9 cellular contexts compared by ENCODE assay signal in genomic region chr2:95074663-95075439, GRCh38. TPM values are rescaled to one million over a fixed set of nuclear protein-coding genes. Genes with fewer than 3 reads are reported as not detected.
DNase-seq lines count a peak whose midpoint lies in the region; ATAC-seq and TF ChIP-seq lines count a peak whose summit lies in the region.
"Had no signal": no experiment of that assay in that cellular context is flagged by ENCODE, and none has a peak within 500 bp of the region (broad histone marks: within the 10 kb centered on the region; RNA-seq: fewer than 3 reads in every experiment).

No MANE protein-coding gene starts in this region.

- ATAC-seq in naive thymus-derived CD4-positive, alpha-beta T cell, result peak; percentile 75

- no peak overlapping the region for H2AFZ ChIP-seq in neural progenitor cell (replicated peaks)

- peak overlapping the region; percentile 76 for H3K27ac ChIP-seq in WERI-Rb-1
- peak overlapping the region; percentile 80 for H3K27ac ChIP-seq in naive thymus-derived CD4-positive, alpha-beta T cell (ENCODE audit: low read depth, low read length)
- H3K27ac ChIP-seq in thymus (ENCODE audit: low read depth), result peak overlapping the region; percentile 100
- H3K27ac ChIP-seq in neural progenitor cell, result no peak overlapping the region

- H3K27me3 ChIP-seq in WERI-Rb-1 (ENCODE audit: insufficient read depth, low read depth, severe bottlenecking) (no peaks in the 10 kb centered on the region), thymus (ENCODE audit: control insufficient read depth, insufficient read depth) (no peaks in the 10 kb centered on the region), neural progenitor cell (peaks cover 10% of the 10 kb centered on the region)
- H3K27me3 ChIP-seq in naive thymus-derived CD4-positive, alpha-beta T cell (ENCODE audit: control insufficient read depth in 2 of 2, insufficient read depth in 2 of 2, low read length in 2 of 2), result no peaks in the 10 kb centered on the region

- intact Hi-C loops in activated T-helper 2 cell treated with anti-CD3 and anti-CD28 coated beads, Interferon-gamma antibody, Interleukin-2, Interleukin-4, amounts not matched to agents 10 μg/mL and 5 μg/mL and 100 μg/mL, durations not matched to agents 14 hours and 24 hours and 36 hours (cut with micrococcal nuclease), result loop anchor here (1.0 to 5.0 kb wide), 2 partner anchors 25 to 92 kb away; partner anchors contain the start of gene ZNF2
- intact Hi-C loops in naive thymus-derived CD4-positive, alpha-beta T cell (cut with micrococcal nuclease), result loop anchor here (1.0 to 10.0 kb wide), 5 partner anchors 13 to 270 kb away; partner anchors contain the start of genes ZNF2 (in 1 of the 2) and ZNF892 (in 1 of the 2)

- 17% methylated on average over 15 of the region's 15 CpGs for WGBS in thymus

- H3K9me3 ChIP-seq in WERI-Rb-1 (ENCODE audit: severe bottlenecking) (no peaks in the 10 kb centered on the region), thymus (ENCODE audit: control insufficient read depth) (no peaks in the 10 kb centered on the region), neural progenitor cell (ENCODE audit: low read depth) (no peaks in the 10 kb centered on the region)
- H3K9me3 ChIP-seq in naive thymus-derived CD4-positive, alpha-beta T cell (ENCODE audit: control insufficient read depth in 2 of 3, low read length in 3 of 3), result no peaks in the 10 kb centered on the region

- H3K79me2 ChIP-seq in neural progenitor cell (ENCODE audit: low read depth), result no peaks in the 10 kb centered on the region

- no peak overlapping the region for H3K4me3 ChIP-seq in WERI-Rb-1 (ENCODE audit: low read depth, low read length)
- peak overlapping the region; percentile 90 for H3K4me3 ChIP-seq in naive thymus-derived CD4-positive, alpha-beta T cell (ENCODE audit: low read length)
- peak overlapping the region; percentile 70 for H3K4me3 ChIP-seq in thymus (ENCODE audit: low read length)
- H3K4me3 ChIP-seq in neural progenitor cell, result no peak overlapping the region

- TF ChIP-seq CTCF in WERI-Rb-1 (IDR thresholded peaks at IDR 0.05; ENCODE audit: low read depth, low read length) (no peak), neural progenitor cell (IDR thresholded peaks at IDR 0.05) (no peak)

- peak overlapping the region; percentile 87 for H3K4me3 Mint-ChIP-seq in activated T-helper 2 cell treated with anti-CD3 and anti-CD28 coated beads, Interferon-gamma antibody, Interleukin-2, Interleukin-4, amounts not matched to agents 10 μg/mL and 5 μg/mL and 100 μg/mL, durations not matched to agents 14 hours and 24 hours and 36 hours (ENCODE audit: low read depth)
- H3K4me3 Mint-ChIP-seq in naive thymus-derived CD4-positive, alpha-beta T cell, result peak overlapping the region; percentile 85 to 97 (median 93)
- H3K4me3 Mint-ChIP-seq in neural progenitor cell, result no peak overlapping the region
- H3K4me3 Mint-ChIP-seq: neural crest cell had no signal

- H3K4me2 ChIP-seq in neural progenitor cell, result no peak overlapping the region

- DNase-seq in WERI-Rb-1 (no peak), amygdala (lab: John Stamatoyannopoulos, UW) (no peak), neural progenitor cell (ENCODE audit: low spot score) (no peak), AML-193 (lab: John Stamatoyannopoulos, UW) (no peak)
- peak; percentile 72 for DNase-seq in activated T-helper 2 cell treated with anti-CD3 and anti-CD28 coated beads, Interferon-gamma antibody, Interleukin-2, Interleukin-4, amounts not matched to agents 10 μg/mL and 5 μg/mL and 100 μg/mL, durations not matched to agents 14 hours and 24 hours and 36 hours (ENCODE audit: low spot score)
- DNase-seq in naive thymus-derived CD4-positive, alpha-beta T cell, result peak; percentile 35 to 92 (median 88)

- H4K20me1 ChIP-seq in neural progenitor cell (ENCODE audit: low read depth), result no peaks in the 10 kb centered on the region

- H3K27ac Mint-ChIP-seq in activated T-helper 2 cell treated with anti-CD3 and anti-CD28 coated beads, Interferon-gamma antibody, Interleukin-2, Interleukin-4, amounts not matched to agents 10 μg/mL and 5 μg/mL and 100 μg/mL, durations not matched to agents 14 hours and 24 hours and 36 hours, result peak overlapping the region; percentile 95
- H3K27ac Mint-ChIP-seq in naive thymus-derived CD4-positive, alpha-beta T cell, result peak overlapping the region; percentile 96 to 99 (median 98)
- no peak overlapping the region for H3K27ac Mint-ChIP-seq in neural progenitor cell

- H3K36me3 Mint-ChIP-seq in activated T-helper 2 cell treated with anti-CD3 and anti-CD28 coated beads, Interferon-gamma antibody, Interleukin-2, Interleukin-4, amounts not matched to agents 10 μg/mL and 5 μg/mL and 100 μg/mL, durations not matched to agents 14 hours and 24 hours and 36 hours (ENCODE audit: low read depth), result peaks cover 5% of the 10 kb centered on the region
- H3K36me3 Mint-ChIP-seq in naive thymus-derived CD4-positive, alpha-beta T cell, result peaks cover 0 to 31% (median 0%) of the 10 kb centered on the region in 5 donors
- no peaks in the 10 kb centered on the region for H3K36me3 Mint-ChIP-seq in neural progenitor cell

- no peak overlapping the region for H3K9ac ChIP-seq in neural progenitor cell

- peaks cover 73% of the 10 kb centered on the region for H3K4me1 Mint-ChIP-seq in activated T-helper 2 cell treated with anti-CD3 and anti-CD28 coated beads, Interferon-gamma antibody, Interleukin-2, Interleukin-4, amounts not matched to agents 10 μg/mL and 5 μg/mL and 100 μg/mL, durations not matched to agents 14 hours and 24 hours and 36 hours (ENCODE audit: low read depth)
- peaks cover 25 to 85% (median 78%) of the 10 kb centered on the region in 7 donors for H3K4me1 Mint-ChIP-seq in naive thymus-derived CD4-positive, alpha-beta T cell
- peaks cover 16% of the 10 kb centered on the region for H3K4me1 Mint-ChIP-seq in neural progenitor cell

- peaks cover 22 to 73% of the 10 kb centered on the region in 2 donors for H3K4me1 ChIP-seq in naive thymus-derived CD4-positive, alpha-beta T cell (ENCODE audit: control insufficient read depth in 2 of 2, insufficient read depth in 2 of 2, low read length in 2 of 2)
- H3K4me1 ChIP-seq in thymus (ENCODE audit: control insufficient read depth, insufficient read depth, low read length) (peaks cover 54% of the 10 kb centered on the region), neural progenitor cell (no peaks in the 10 kb centered on the region)

- no peaks in the 10 kb centered on the region for H3K36me3 ChIP-seq in WERI-Rb-1
- H3K36me3 ChIP-seq in naive thymus-derived CD4-positive, alpha-beta T cell (ENCODE audit: control insufficient read depth in 2 of 3, insufficient read depth in 3 of 3, low read length in 3 of 3), result no peaks in the 10 kb centered on the region
- no peaks in the 10 kb centered on the region for H3K36me3 ChIP-seq in thymus (ENCODE audit: control insufficient read depth, insufficient read depth)
- no peaks in the 10 kb centered on the region for H3K36me3 ChIP-seq in neural progenitor cell

- no peaks in the 10 kb centered on the region for H3K9me3 Mint-ChIP-seq in activated T-helper 2 cell treated with anti-CD3 and anti-CD28 coated beads, Interferon-gamma antibody, Interleukin-2, Interleukin-4, amounts not matched to agents 10 μg/mL and 5 μg/mL and 100 μg/mL, durations not matched to agents 14 hours and 24 hours and 36 hours
- peaks cover 0 to 6% (median 0%) of the 10 kb centered on the region in 11 donors for H3K9me3 Mint-ChIP-seq in naive thymus-derived CD4-positive, alpha-beta T cell
- no peaks in the 10 kb centered on the region for H3K9me3 Mint-ChIP-seq in neural progenitor cell
- H3K9me3 Mint-ChIP-seq: neural crest cell had no signal

- peaks cover 6% of the 10 kb centered on the region for H3F3A ChIP-seq in neural progenitor cell (ENCODE audit: low read depth)

- CTCF ChIA-PET in naive thymus-derived CD4-positive, alpha-beta T cell (lab: Charles Lee), result interaction anchor here (0.9 to 14.9 kb wide), 9 partner anchors 12 to 85 kb away, joined by 3 to 502 read pairs (median 6); partner anchors contain the start of genes MAL, MRPS5 and ZNF514

- no peaks in the 10 kb centered on the region for H3K27me3 Mint-ChIP-seq in activated T-helper 2 cell treated with anti-CD3 and anti-CD28 coated beads, Interferon-gamma antibody, Interleukin-2, Interleukin-4, amounts not matched to agents 10 μg/mL and 5 μg/mL and 100 μg/mL, durations not matched to agents 14 hours and 24 hours and 36 hours (ENCODE audit: low read depth)
- no peaks in the 10 kb centered on the region for H3K27me3 Mint-ChIP-seq in naive thymus-derived CD4-positive, alpha-beta T cell
- peaks cover 13% of the 10 kb centered on the region for H3K27me3 Mint-ChIP-seq in neural progenitor cell (ENCODE audit: insufficient read depth, low read depth)

- POLR2A ChIA-PET in naive thymus-derived CD4-positive, alpha-beta T cell (lab: Charles Lee), result interaction anchor here (0.6 to 15.7 kb wide), 12 partner anchors 16 to 93 kb away, joined by 3 to 1031 read pairs (median 12); partner anchors contain the start of genes MAL, MRPS5, ZNF2 and ZNF514

RNA-seq across cellular contexts. Expression of gene MRPS5, which starts 46.8 kb away (rescaled TPM):
- total RNA-seq in activated T-helper 2 cell treated with anti-CD3 and anti-CD28 coated beads, Interferon-gamma antibody, Interleukin-2, Interleukin-4, amounts not matched to agents 10 μg/mL and 5 μg/mL and 100 μg/mL, durations not matched to agents 14 hours and 24 hours and 36 hours, result 90.7 and 92.4 TPM in 2 replicates
- total RNA-seq in naive thymus-derived CD4-positive, alpha-beta T cell, result 10 to 100 TPM; 26.3 to 72.9 (median 60.5) TPM
- polyA plus RNA-seq in naive thymus-derived CD4-positive, alpha-beta T cell, result 10 to 100 TPM; 38.6 to 41.5 TPM
- 161 TPM for polyA plus RNA-seq in thymus
- 56.2 and 75.2 TPM in 2 replicates for total RNA-seq in neural progenitor cell (ENCODE audit: low replicate concordance)

RNA-seq across cellular contexts. Expression of gene MAL, which starts 49.3 kb away (rescaled TPM):
- 101 and 117 TPM in 2 replicates for total RNA-seq in activated T-helper 2 cell treated with anti-CD3 and anti-CD28 coated beads, Interferon-gamma antibody, Interleukin-2, Interleukin-4, amounts not matched to agents 10 μg/mL and 5 μg/mL and 100 μg/mL, durations not matched to agents 14 hours and 24 hours and 36 hours
- 100 to 1,000 TPM; 124 to 575 (median 159) TPM for total RNA-seq in naive thymus-derived CD4-positive, alpha-beta T cell
- polyA plus RNA-seq in naive thymus-derived CD4-positive, alpha-beta T cell, result 100 to 1,000 TPM; 355 to 408 TPM
- 143 TPM for polyA plus RNA-seq in thymus
- not detected in 2 replicates for total RNA-seq in neural progenitor cell (ENCODE audit: low replicate concordance)
- total RNA-seq: SK-MEL-5 had no signal

Comparison
In these comparisons a context has a peak if more than half of its experiments do, and no peak if none do; other contexts are left out.
1. DNase-seq: peak in activated T-helper 2 cell treated with anti-CD3 and anti-CD28 coated beads, Interferon-gamma antibody, Interleukin-2, Interleukin-4, amounts not matched to agents 10 μg/mL and 5 μg/mL and 100 μg/mL, durations not matched to agents 14 hours and 24 hours and 36 hours (single experiment) and naive thymus-derived CD4-positive, alpha-beta T cell (9 of 9); none in WERI-Rb-1 (single experiment), amygdala (0 of 56), neural progenitor cell (single experiment) and AML-193 (0 of 2).
2. H3K4me3 ChIP-seq: peak in naive thymus-derived CD4-positive, alpha-beta T cell (single experiment) and thymus (single experiment); none in WERI-Rb-1 (single experiment) and neural progenitor cell (single experiment).
3. RNA of gene MAL, which starts 49.3 kb away (total RNA-seq): 124 to 575 TPM in naive thymus-derived CD4-positive, alpha-beta T cell and 101 to 117 TPM in activated T-helper 2 cell treated with anti-CD3 and anti-CD28 coated beads, Interferon-gamma antibody, Interleukin-2, Interleukin-4, amounts not matched to agents 10 μg/mL and 5 μg/mL and 100 μg/mL, durations not matched to agents 14 hours and 24 hours and 36 hours; not detected in neural progenitor cell; every median in the first group is over 100 times any median in the second.